Comparison of ENCODE assay signal across 26 cellular contexts in genomic region chr2:38390941-38391340, GRCh38.
"Had no signal": no experiment of that assay in that cellular context is flagged by ENCODE, and none has a peak within 500 bp of the region (broad histone marks: within the 10 kb centered on the region; RNA-seq: fewer than 3 reads in every experiment).

No MANE protein-coding gene starts in this region.

- H3K9me3 ChIP-seq: heart left ventricle, left ventricle myocardium inferior, mucosa of descending colon, neutrophil, pancreas, prostate gland, tibial nerve, uterus had no signal

- ATAC-seq: heart left ventricle; mucosa of descending colon; naive thymus-derived CD4-positive, alpha-beta T cell; pancreas; right cardiac atrium; sciatic nerve; stimulated activated effector memory CD8-positive, alpha-beta T cell treated with anti-CD3 and anti-CD28 coated beads, Interleukin-12 subunit alpha, Interleukin-12 subunit beta, amount 100 ng/mL, for 72 hours had no signal

- H3K27me3 ChIP-seq: heart left ventricle, hepatocyte, neutrophil, pancreas, tibial nerve, uterus had no signal

- H3K4me1 ChIP-seq: left ventricle myocardium inferior, pancreas, prostate gland, tibial nerve, uterus had no signal

- DNase-seq: heart left ventricle; islet precursor cell; left ventricle myocardium inferior; midbrain; mucosa of descending colon; naive thymus-derived CD4-positive, alpha-beta T cell; occipital lobe; pancreas; posterior cingulate gyrus; retina; right cardiac atrium; stimulated activated CD4-positive, alpha-beta T cell treated with anti-CD3 and anti-CD28 coated beads, Interleukin-12 subunit alpha, Interleukin-12 subunit beta, amount 100 ng/mL, for 4 hours; stimulated activated CD4-positive, alpha-beta T cell treated with anti-CD3 and anti-CD28 coated beads, Interleukin-15, amount 100 ng/mL, for 24 hours; stimulated activated CD4-positive, alpha-beta T cell treated with anti-CD3 and anti-CD28 coated beads, Interleukin-2, amount 100 ng/mL, for 24 hours; stimulated activated CD4-positive, alpha-beta T cell treated with anti-CD3 and anti-CD28 coated beads, Interleukin-4, amount 100 ng/mL, for 24 hours; stimulated activated naive CD4-positive, alpha-beta T cell; substantia nigra; uterus had no signal

- H3K4me2 ChIP-seq: hepatocyte had no signal

- H3K36me3 ChIP-seq: heart left ventricle, left ventricle myocardium inferior, neutrophil, pancreas, prostate gland, tibial nerve, uterus had no signal

- H3K4me3 ChIP-seq: heart left ventricle, hepatocyte, left ventricle myocardium inferior, lung, mucosa of descending colon, pancreas, prostate gland, skin epidermis, tibial nerve, uterus had no signal

- H2AFZ ChIP-seq: hepatocyte had no signal

- H3K27ac ChIP-seq: heart left ventricle, hepatocyte, left ventricle myocardium inferior, neutrophil, pancreas, prostate gland, skin epidermis, tibial nerve, uterus had no signal
